In the genomic region with DNA sequence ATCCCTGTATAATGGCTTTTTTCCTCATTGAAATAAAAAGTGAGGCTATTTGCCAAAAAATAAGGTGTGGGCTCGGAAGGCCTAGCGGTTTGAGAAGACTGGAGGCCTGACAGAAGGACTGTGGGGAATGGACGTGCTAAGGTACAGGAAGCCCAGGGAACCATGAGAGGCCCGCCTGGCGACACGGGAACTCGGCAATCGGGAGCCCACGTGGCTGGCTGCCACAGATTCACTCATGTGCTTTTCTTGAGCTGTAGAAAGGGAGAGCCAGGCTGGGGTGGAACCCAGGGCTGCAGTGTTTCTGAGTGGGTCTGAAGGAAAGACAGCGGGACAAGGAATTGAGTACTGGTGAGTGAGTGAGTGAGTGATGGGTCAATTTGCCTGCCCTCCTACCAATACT, we compare ENCODE assay signal across 23 cellular contexts.
"Had no signal": no experiment of that assay in that cellular context is flagged by ENCODE, and none has a peak within 500 bp of the region (broad histone marks: within the 10 kb centered on the region; RNA-seq: fewer than 3 reads in every experiment).

No MANE protein-coding gene starts in this region.

- H3K4me1 ChIP-seq: breast epithelium had no signal

- ATAC-seq: activated CD8-positive, alpha-beta T cell treated with anti-CD3 and anti-CD28 coated beads, Interleukin-2, amount 10 ng/mL, durations not matched to agents 7 days and 5 days; Panc1; WTC11 had no signal

- H3K27me3 ChIP-seq: breast epithelium had no signal

- DNase-seq: activated CD4-positive, alpha-beta T cell treated with anti-CD3 and anti-CD28 coated beads for 48 hours; activated CD4-positive, alpha-beta T cell treated with anti-CD3 and anti-CD28 coated beads, Interleukin-2, amount 50 U/mL, for 4 hours; activated CD4-positive, CD25-positive, alpha-beta regulatory T cell treated with anti-CD3 and anti-CD28 coated beads, Interleukin-2, amount 50 U/mL, for 72 hours; activated CD8-positive, alpha-beta memory T cell treated with anti-CD3 and anti-CD28 coated beads, Interleukin-2, amount 50 U/mL, for 48 hours; activated CD8-positive, alpha-beta T cell treated with anti-CD3 and anti-CD28 coated beads, Interleukin-2, amount 10 ng/mL, durations not matched to agents 7 days and 5 days; activated naive CD4-positive, alpha-beta T cell treated with anti-CD3 and anti-CD28 coated beads, Interleukin-2, amount 50 U/mL, for 16 hours; activated T-cell treated with anti-CD3 and anti-CD28 coated beads, Interleukin-2, amount 50 U/mL, for 1 hour; central memory CD4-positive, alpha-beta T cell; KG1; NCI-H1048; NCI-H146; NCI-H187 treated with DMSO at 0.1 percent for 48 hours; NCI-H2107; NCI-H345; NCI-H510A; NCI-H526 treated with DMSO at 0.1 percent for 48 hours; NCI-H82; NK-92 treated with Interleukin-12 subunit alpha and Interleukin-12 subunit beta, amount 100 ng/mL, for 24 hours; RPMI8226; SHP77 treated with DMSO at 0.1 percent for 48 hours had no signal

- H3K4me3 ChIP-seq: breast epithelium had no signal

- H3K27ac ChIP-seq: breast epithelium had no signal

- H3K9me3 ChIP-seq: breast epithelium had no signal

- H3K36me3 ChIP-seq: breast epithelium had no signal
